Comparison of ENCODE assay signal across 9 cellular contexts in the genomic region with DNA sequence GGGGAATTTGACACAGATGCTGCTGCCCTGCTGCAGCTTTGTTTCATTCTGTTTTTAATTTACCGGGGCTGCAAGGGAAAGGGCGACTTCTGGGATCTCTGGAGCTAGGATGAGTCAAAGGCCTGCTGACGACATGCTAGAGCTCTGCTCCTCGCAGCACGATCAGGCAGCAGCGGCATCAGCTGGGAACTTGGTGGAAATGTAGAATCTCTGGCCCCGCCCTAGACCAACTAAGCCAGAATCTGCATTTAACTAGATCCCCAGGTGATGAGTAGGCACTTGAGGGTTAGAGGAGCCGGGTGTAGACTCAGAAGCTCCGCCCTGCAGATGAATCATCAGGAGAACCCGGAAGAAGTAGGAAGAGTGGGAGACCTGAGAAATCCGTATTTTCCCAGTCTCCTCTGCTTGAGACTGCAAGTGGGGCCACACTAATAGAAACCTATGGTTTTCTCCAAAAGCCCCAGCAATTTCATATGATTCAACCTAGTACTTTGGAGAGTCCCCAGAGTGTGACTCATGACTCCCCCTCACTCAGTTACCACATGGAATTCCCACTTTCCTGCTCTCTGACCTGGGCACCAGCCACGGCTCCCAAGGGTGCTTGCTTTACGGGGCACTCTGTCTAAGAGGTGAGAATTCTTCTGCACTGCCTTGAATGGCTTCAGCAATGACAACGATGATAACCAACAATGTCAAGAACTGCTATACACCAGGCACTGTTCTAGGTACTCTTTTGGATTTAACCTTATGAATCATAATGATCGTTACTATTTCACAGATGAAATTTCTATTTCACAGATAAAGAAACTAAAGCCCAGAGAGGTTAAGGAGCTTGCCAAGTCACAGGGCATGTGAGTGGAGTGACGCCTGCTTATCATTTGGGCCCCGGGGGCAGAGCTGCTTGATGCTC. TPM values are rescaled to one million over a fixed set of nuclear protein-coding genes. Genes with fewer than 3 reads are reported as not detected.
DNase-seq lines count a peak whose midpoint lies in the region; ATAC-seq and TF ChIP-seq lines count a peak whose summit lies in the region.
"Had no signal": no experiment of that assay in that cellular context is flagged by ENCODE, and none has a peak within 500 bp of the region (broad histone marks: within the 10 kb centered on the region; RNA-seq: fewer than 3 reads in every experiment).

No MANE protein-coding gene starts in this region.

- intact Hi-C loops in heart left ventricle (cut with DNase I), result no loop called here

- in situ Hi-C loops in GM13976 (cut with MboI; ENCODE audit: low sequenced_read_pairs, unreplicated experiment), result no loop called here

- peaks cover 0 to 11% (median 0%) of the 10 kb centered on the region in 9 donors for H3K27me3 ChIP-seq in heart left ventricle

- TF ChIP-seq POLR2A in heart left ventricle (IDR thresholded peaks at IDR 0.05), result no peak

- H3K27ac ChIP-seq in heart left ventricle, result no peak overlapping the region

- TF ChIP-seq CTCF in GM13976 (IDR thresholded peaks at IDR 0.05; ENCODE audit: borderline replicate concordance, control extremely low read depth, extremely low read depth, insufficient read depth, missing control alignments) (peak; percentile 20), heart left ventricle (IDR thresholded peaks at IDR 0.05) (peak in 1 of 12 donors; percentile 18)

- H3K9me3 ChIP-seq in heart left ventricle, result peaks cover 0 to 7% (median 0%) of the 10 kb centered on the region in 12 donors

- peaks cover 0 to 3% (median 0%) of the 10 kb centered on the region in 12 donors for H3K4me1 ChIP-seq in heart left ventricle

- 56 to 66% (median 61%) methylated on average over 17 of the region's 17 CpGs for WGBS in heart left ventricle, 4 donors

- H3K36me3 ChIP-seq in heart left ventricle, result no peaks in the 10 kb centered on the region

- DNase-seq in GM13976 (ENCODE audit: low spot score) (peak; percentile 54), NCI-H460 (ENCODE audit: extremely low read depth, low read depth) (peak; percentile 94), heart left ventricle (peak in 3 of 5 donors; percentile 27 to 61 (median 47)), midbrain (lab: John Stamatoyannopoulos, UW) (no peak), D341Med (ENCODE audit: low spot score) (no peak)
- DNase-seq in activated T-cell treated with anti-CD3 and anti-CD28 coated beads, Interleukin-2, amount 50 U/mL, for 48 hours, result peak; percentile 80 to 82
- DNase-seq in stimulated activated CD4-positive, alpha-beta T cell treated with anti-CD3 and anti-CD28 coated beads, Interleukin-12 subunit alpha, Interleukin-12 subunit beta, amount 100 ng/mL, for 24 hours (ENCODE audit: low read depth in 2 of 2), result peak; percentile 37 to 68
- DNase-seq: activated naive CD8-positive, alpha-beta T cell treated with anti-CD3 and anti-CD28 coated beads, Interleukin-2, amount 10 ng/mL, durations not matched to agents 7 days and 5 days had no signal

- peak; percentile 67 for ATAC-seq in HG02610 (IDR thresholded peaks at IDR 0.05; ENCODE audit: unreplicated experiment)
- peak in 3 of 4 donors; percentile 59 to 88 (median 76) for ATAC-seq in heart left ventricle

- H3K4me3 ChIP-seq in heart left ventricle, result no peak overlapping the region

RNA-seq across cellular contexts. Expression of a gene that starts 18.1 kb away (rescaled TPM):
- total RNA-seq in NCI-H460 (2014; rRNA removed; shearing (Covaris generic)), result 14.4 and 16.2 TPM in 2 replicates
- polyA plus RNA-seq in NCI-H460 (2014; cell fraction: nucleus; rRNA removed), result 18.7 and 29.5 TPM in 2 replicates
- 1 to 10 TPM in 8 of 9 donors, under 1 TPM in 1; 0.90 to 3.4 (median 1.5) TPM for total RNA-seq in heart left ventricle
- 1 to 10 TPM; 1.1 to 2.8 TPM for polyA plus RNA-seq in heart left ventricle
- total RNA-seq: activated naive CD8-positive, alpha-beta T cell treated with anti-CD3 and anti-CD28 coated beads, Interleukin-2, amount 10 ng/mL, durations not matched to agents 7 days and 5 days had no signal

RNA-seq across cellular contexts. Expression of a gene that starts 49.4 kb away (rescaled TPM):
- 25.4 and 32.5 TPM in 2 replicates for total RNA-seq in NCI-H460 (2014; rRNA removed; shearing (Covaris generic))
- polyA plus RNA-seq in NCI-H460 (2014; cell fraction: nucleus; rRNA removed), result 46.4 and 56.0 TPM in 2 replicates
- 10 to 100 TPM in 4 of 9 donors, 1 to 10 TPM in 5; 6.2 to 12.6 (median 9.7) TPM for total RNA-seq in heart left ventricle
- polyA plus RNA-seq in heart left ventricle, result 10 to 100 TPM in 1 of 2 donors, 1 to 10 TPM in 1; 8.7 to 21.7 TPM

RNA-seq across cellular contexts. Expression of a gene that starts 52.0 kb away (rescaled TPM):
- total RNA-seq in NCI-H460 (2014; rRNA removed; shearing (Covaris generic)), result 17.1 and 19.5 TPM in 2 replicates
- polyA plus RNA-seq in NCI-H460 (2014; cell fraction: nucleus; rRNA removed), result 66.6 and 81.0 TPM in 2 replicates
- total RNA-seq in heart left ventricle, result 10 to 100 TPM; 12.7 to 61.7 (median 26.0) TPM
- 10 to 100 TPM; 14.3 to 58.1 TPM for polyA plus RNA-seq in heart left ventricle

Comparison
In these comparisons a context has a peak if more than half of its experiments do, and no peak if none do; other contexts are left out.
1. DNase-seq: peak in GM13976 (single experiment), NCI-H460 (single experiment), activated T-cell treated with anti-CD3 and anti-CD28 coated beads, Interleukin-2, amount 50 U/mL, for 48 hours (2 of 2), heart left ventricle (3 of 5) and stimulated activated CD4-positive, alpha-beta T cell treated with anti-CD3 and anti-CD28 coated beads, Interleukin-12 subunit alpha, Interleukin-12 subunit beta, amount 100 ng/mL, for 24 hours (2 of 2); none in midbrain (single experiment) and D341Med (single experiment).